Comparison of ENCODE assay signal across 8 cellular contexts in genomic region chr16:29808219-29808900, GRCh38. TPM values are rescaled to one million over a fixed set of nuclear protein-coding genes. Genes with fewer than 3 reads are reported as not detected.
DNase-seq lines count a peak whose midpoint lies in the region; ATAC-seq and TF ChIP-seq lines count a peak whose summit lies in the region.

No MANE protein-coding gene starts in this region.

- peak overlapping the region; percentile 79 for H3K4me3 Mint-ChIP-seq in stimulated activated memory B cell treated with anti-CD40 and anti-IgM and Interleukin-4, amounts not matched to agents 10 μg/mL and 1 μg/mL and 100 μg/mL, for 72 hours

- WGBS in hepatocyte (ENCODE audit: low lambda C conversion rate, missing lambda C conversion rate): 60% methylated on average over 23 of the region's 25 CpGs

- peak; percentile 5 to 6 for ATAC-seq in activated CD4-positive, CD25-positive, alpha-beta regulatory T cell treated with anti-CD3 and anti-CD28 coated beads, Interleukin-2, amount 50 U/mL, for 24 hours
- no peak for ATAC-seq in stimulated activated memory B cell treated with anti-CD40 and anti-IgM and Interleukin-4, amounts not matched to agents 10 μg/mL and 1 μg/mL and 100 μg/mL, for 72 hours
- ATAC-seq in GM18870 (IDR thresholded peaks at IDR 0.05; ENCODE audit: unreplicated experiment): no peak

- DNase-seq in activated CD4-positive, CD25-positive, alpha-beta regulatory T cell (lab: John Stamatoyannopoulos, UW): no peak
- DNase-seq in activated CD8-positive, alpha-beta memory T cell treated with anti-CD3 and anti-CD28 coated beads, Interleukin-2, amount 50 U/mL, for 48 hours: peak; percentile 72
- no peak for DNase-seq in hepatocyte (ENCODE audit: low spot score)
- DNase-seq in kidney tubule cell (ENCODE audit: low spot score): no peak
- DNase-seq in DMS79 (lab: John Stamatoyannopoulos, UW): no peak

- peak overlapping the region; percentile 93 for H3K27ac ChIP-seq in hepatocyte

- H3K4me1 ChIP-seq in hepatocyte (ENCODE audit: insufficient read depth): peaks cover 38% of the 10 kb centered on the region

- no peak for TF ChIP-seq CTCF in hepatocyte (IDR thresholded peaks at IDR 0.05; ENCODE audit: poor library complexity)

- peaks cover 38% of the 10 kb centered on the region for H3K79me2 ChIP-seq in hepatocyte

- peaks cover 67% of the 10 kb centered on the region for H3K4me1 Mint-ChIP-seq in stimulated activated memory B cell treated with anti-CD40 and anti-IgM and Interleukin-4, amounts not matched to agents 10 μg/mL and 1 μg/mL and 100 μg/mL, for 72 hours

- H3K9me3 ChIP-seq in hepatocyte (ENCODE audit: low read depth): no peaks in the 10 kb centered on the region

- H3K9me3 Mint-ChIP-seq in stimulated activated memory B cell treated with anti-CD40 and anti-IgM and Interleukin-4, amounts not matched to agents 10 μg/mL and 1 μg/mL and 100 μg/mL, for 72 hours: no peaks in the 10 kb centered on the region

- no peaks in the 10 kb centered on the region for H3K27me3 Mint-ChIP-seq in stimulated activated memory B cell treated with anti-CD40 and anti-IgM and Interleukin-4, amounts not matched to agents 10 μg/mL and 1 μg/mL and 100 μg/mL, for 72 hours

- H4K20me1 ChIP-seq in hepatocyte (ENCODE audit: insufficient read depth, poor library complexity, severe bottlenecking): peaks cover 24% of the 10 kb centered on the region

- no peaks in the 10 kb centered on the region for H3K27me3 ChIP-seq in hepatocyte

- peaks cover 43% of the 10 kb centered on the region for H3K36me3 Mint-ChIP-seq in stimulated activated memory B cell treated with anti-CD40 and anti-IgM and Interleukin-4, amounts not matched to agents 10 μg/mL and 1 μg/mL and 100 μg/mL, for 72 hours

- peak overlapping the region; percentile 63 for H3K4me3 ChIP-seq in hepatocyte

- peak overlapping the region; percentile 91 for H3K4me2 ChIP-seq in hepatocyte

- no peaks in the 10 kb centered on the region for H3K36me3 ChIP-seq in hepatocyte (replicated peaks; ENCODE audit: insufficient read depth, low read depth)

- peak overlapping the region; percentile 86 for H3K27ac Mint-ChIP-seq in stimulated activated memory B cell treated with anti-CD40 and anti-IgM and Interleukin-4, amounts not matched to agents 10 μg/mL and 1 μg/mL and 100 μg/mL, for 72 hours

- H2AFZ ChIP-seq in hepatocyte: no peak overlapping the region

- H3K9me2 ChIP-seq in hepatocyte (replicated peaks; ENCODE audit: insufficient read depth): no peaks in the 10 kb centered on the region

RNA-seq across cellular contexts. Expression of gene MAZ, which starts 2.0 kb away (rescaled TPM):
- 123 and 132 TPM in 2 replicates for total RNA-seq in hepatocyte
- 190 and 192 TPM in 2 replicates for polyA plus RNA-seq in hepatocyte

RNA-seq across cellular contexts. Expression of gene PRRT2, which starts 3.6 kb away (rescaled TPM):
- 7.0 and 8.0 TPM in 2 replicates for total RNA-seq in hepatocyte
- 11.1 and 23.9 TPM in 2 replicates for polyA plus RNA-seq in hepatocyte

RNA-seq across cellular contexts. Expression of gene PAGR1, which starts 7.6 kb away (rescaled TPM):
- total RNA-seq in hepatocyte: 31.6 and 39.3 TPM in 2 replicates
- polyA plus RNA-seq in hepatocyte: 48.5 and 53.4 TPM in 2 replicates

RNA-seq across cellular contexts. Expression of gene MVP, which starts 11.9 kb away (rescaled TPM):
- 80.0 and 121 TPM in 2 replicates for total RNA-seq in hepatocyte
- polyA plus RNA-seq in hepatocyte: 140 and 146 TPM in 2 replicates

RNA-seq across cellular contexts. Expression of gene KIF22, which starts 17.8 kb away (rescaled TPM):
- 42.6 and 43.3 TPM in 2 replicates for total RNA-seq in hepatocyte
- polyA plus RNA-seq in hepatocyte: 42.5 and 44.5 TPM in 2 replicates

Comparison
In these comparisons a context has a peak if more than half of its experiments do, and no peak if none do; other contexts are left out.
1. ATAC-seq: peak in activated CD4-positive, CD25-positive, alpha-beta regulatory T cell treated with anti-CD3 and anti-CD28 coated beads, Interleukin-2, amount 50 U/mL, for 24 hours (2 of 2); none in stimulated activated memory B cell treated with anti-CD40 and anti-IgM and Interleukin-4, amounts not matched to agents 10 μg/mL and 1 μg/mL and 100 μg/mL, for 72 hours (single experiment) and GM18870 (single experiment).